In genomic region chr11:131914299-131914902, GRCh38 we compare ENCODE assay signal across 12 cellular contexts.
A peak's percentile ranks its signal among the peaks of the same experiment; 100 is the strongest.
DNase-seq lines count a peak whose midpoint lies in the region; ATAC-seq and TF ChIP-seq lines count a peak whose summit lies in the region.
"Had no signal": no experiment of that assay in that cellular context is flagged by ENCODE, and none has a peak within 500 bp of the region (broad histone marks: within the 10 kb centered on the region; RNA-seq: fewer than 3 reads in every experiment).

No MANE protein-coding gene starts in this region.

- H3K9me3 Mint-ChIP-seq in neural crest cell, result no peaks in the 10 kb centered on the region
- H3K9me3 Mint-ChIP-seq: activated naive CD8-positive, alpha-beta T cell treated with anti-CD3 and anti-CD28 coated beads, Interleukin-2, amount 10 ng/mL, durations not matched to agents 7 days and 5 days had no signal

- intact Hi-C loops in IMR-90 (cut with micrococcal nuclease) (loop anchor here (1.0 to 5.0 kb wide), 5 partner anchors 114 to 398 kb away; no protein-coding TSS in a partner anchor), uterus (cut with DNase I; ENCODE audit: low total_unique reads) (no loop called here)

- H3K56ac ChIP-seq in IMR-90 (ENCODE audit: extremely low read depth, insufficient read depth, low read length), result no peak overlapping the region

- CTCF ChIA-PET in IMR-90 (lab: Yijun Ruan, JAX), result interaction anchor here (0.9 to 3.6 kb wide), 4 partner anchors 47 to 212 kb away, joined by 3 to 28 read pairs (median 3); no protein-coding TSS in a partner anchor

- no peak overlapping the region for H3K14ac ChIP-seq in IMR-90 (replicated peaks; ENCODE audit: low read depth, low read length)

- H3K4me2 ChIP-seq in IMR-90 (ENCODE audit: low read depth, low read length), result no peak overlapping the region

- no TSS peak for BruUV-seq in IMR-90 (replicated peaks; lab: Mats Ljungman, UMichigan)

- ATAC-seq in IMR-90 (ENCODE audit: low read depth), result no peak
- no peak for ATAC-seq in HG02981 (IDR thresholded peaks at IDR 0.05; ENCODE audit: unreplicated experiment)
- ATAC-seq in GM18498 (IDR thresholded peaks at IDR 0.05; ENCODE audit: unreplicated experiment), result no peak

- dilution Hi-C loops in IMR-90 (cut with HindIII; ENCODE audit: low sequenced_read_pairs, unreplicated experiment), result no loop called here

- no peaks in the 10 kb centered on the region for H3K36me3 Mint-ChIP-seq in neural crest cell (ENCODE audit: low read depth)
- H3K36me3 Mint-ChIP-seq: activated naive CD8-positive, alpha-beta T cell treated with anti-CD3 and anti-CD28 coated beads, Interleukin-2, amount 10 ng/mL, durations not matched to agents 7 days and 5 days had no signal

- no peaks in the 10 kb centered on the region for H3K9me3 ChIP-seq in IMR-90 (ENCODE audit: control insufficient read depth, insufficient read depth, low read length)
- H3K9me3 ChIP-seq in HAP-1, result no peaks in the 10 kb centered on the region
- H3K9me3 ChIP-seq in uterus, result no peaks in the 10 kb centered on the region
- H3K9me3 ChIP-seq: stomach had no signal

- no peak overlapping the region for H3K18ac ChIP-seq in IMR-90 (ENCODE audit: low read depth, low read length)

- H3K79me1 ChIP-seq in IMR-90 (ENCODE audit: low read depth in 1 of 2, low read length in 2 of 2), result peaks cover 40 to 72% of the 10 kb centered on the region in 2 experiments

- no peak overlapping the region for H3K23ac ChIP-seq in IMR-90 (ENCODE audit: low read depth, low read length)

- peak; percentile 74 for DNase-seq in GM03348 (ENCODE audit: low spot score)
- DNase-seq in IMR-90, result peak; percentile 44
- DNase-seq in dermis blood vessel endothelial cell, result peak; percentile 40
- DNase-seq in neural crest cell (ENCODE audit: low read depth, low spot score), result no peak
- no peak for DNase-seq in HAP-1 (ENCODE audit: low spot score in 2 of 2)
- no peak for DNase-seq in uterus
- DNase-seq: activated CD4-positive, CD25-positive, alpha-beta regulatory T cell treated with anti-CD3 and anti-CD28 coated beads, Interleukin-2, amount 50 U/mL, for 72 hours; activated naive CD8-positive, alpha-beta T cell treated with anti-CD3 and anti-CD28 coated beads, Interleukin-2, amount 10 ng/mL, durations not matched to agents 7 days and 5 days; stimulated activated CD4-positive, alpha-beta T cell treated with anti-CD3 and anti-CD28 coated beads, Interleukin-15, amount 100 ng/mL, for 24 hours; stomach had no signal

- peak overlapping the region in 1 of 2 experiments; percentile 49; a peak in 1 of 4 replicates for H4K8ac ChIP-seq in IMR-90 (ENCODE audit: low read depth in 2 of 2, low read length in 2 of 2)

- peak overlapping the region; percentile 15; the same call in 1 of the 2 replicates for H2BK120ac ChIP-seq in IMR-90 (ENCODE audit: low read depth, low read length)

- no peak for TF ChIP-seq POLR2A in IMR-90 (IDR thresholded peaks at IDR 0.05; ENCODE audit: low read depth, low read length)
- TF ChIP-seq POLR2A in uterus (IDR thresholded peaks at IDR 0.05), result no peak

- H3K36me3 ChIP-seq in IMR-90 (ENCODE audit: control insufficient read depth, insufficient read depth, low read length) (no peaks in the 10 kb centered on the region), HAP-1 (replicated peaks) (no peaks in the 10 kb centered on the region), uterus (no peaks in the 10 kb centered on the region)
- H3K36me3 ChIP-seq: stomach had no signal

- in situ Hi-C loops in IMR-90 (cut with MboI; ENCODE audit: low sequenced_read_pairs) (no loop called here), HAP-1 (cut with MboI; ENCODE audit: low sequenced_read_pairs) (no loop called here)

- POLR2A ChIA-PET in IMR-90 (lab: Charles Lee; ENCODE audit: unreplicated experiment), result no interaction called here

- no peak overlapping the region for H4K5ac ChIP-seq in IMR-90 (ENCODE audit: low read depth, low read length)

- no peak overlapping the region for H4K91ac ChIP-seq in IMR-90 (ENCODE audit: insufficient read depth, low read depth, low read length)

- H3K27ac ChIP-seq in IMR-90 (ENCODE audit: insufficient read depth, low read length), result no peak overlapping the region
- H3K27ac ChIP-seq in uterus, result no peak overlapping the region
- H3K27ac ChIP-seq: stomach had no signal

- no CpG with 5 or more reads among the region's 4 CpGs for WGBS in IMR-90 (ENCODE audit: extremely low coverage in 2 of 2, insufficient read length in 1 of 2), 2 experiments

- H3K27me3 ChIP-seq in IMR-90 (ENCODE audit: control insufficient read depth, insufficient read depth, low read length), result no peaks in the 10 kb centered on the region
- no peaks in the 10 kb centered on the region for H3K27me3 ChIP-seq in HAP-1 (ENCODE audit: low read depth)
- peaks cover 0 to 7% of the 10 kb centered on the region in 2 donors for H3K27me3 ChIP-seq in uterus

- no peak overlapping the region for H3K9ac ChIP-seq in IMR-90 (ENCODE audit: low read depth, low read length)

- no peak overlapping the region; the same call in 1 of the 2 replicates for H3K4ac ChIP-seq in IMR-90 (ENCODE audit: low read depth, low read length)

- H3K4me3 ChIP-seq in IMR-90 (ENCODE audit: insufficient read depth, low read depth, low read length) (no peak overlapping the region), HAP-1 (no peak overlapping the region), uterus (no peak overlapping the region)
- H3K4me3 ChIP-seq: stomach had no signal

- no peak overlapping the region; the same call in 1 of the 2 replicates for H2AK5ac ChIP-seq in IMR-90 (ENCODE audit: low read depth, low read length)

- no peak overlapping the region for H2BK5ac ChIP-seq in IMR-90 (ENCODE audit: low read depth, low read length, poor library complexity, severe bottlenecking)

- H3K27ac Mint-ChIP-seq in neural crest cell (ENCODE audit: unreplicated experiment), result no peak overlapping the region
- H3K27ac Mint-ChIP-seq: activated naive CD8-positive, alpha-beta T cell treated with anti-CD3 and anti-CD28 coated beads, Interleukin-2, amount 10 ng/mL, durations not matched to agents 7 days and 5 days had no signal

- 0 out of 2 replicates have a peak overlapping the region, but pooled peaks have one; percentile 57 for H2BK20ac ChIP-seq in IMR-90 (ENCODE audit: low read depth, low read length)

- H2AFZ ChIP-seq in IMR-90 (replicated peaks; ENCODE audit: low read length, poor library complexity), result no peak overlapping the region

- H3K4me1 ChIP-seq in IMR-90 (ENCODE audit: control insufficient read depth, insufficient read depth, low read length) (peaks cover 5% of the 10 kb centered on the region), HAP-1 (no peaks in the 10 kb centered on the region), uterus (peaks cover 0 to 9% of the 10 kb centered on the region in 2 donors)

- peaks cover 16% of the 10 kb centered on the region for H3K9me1 ChIP-seq in IMR-90 (ENCODE audit: insufficient read depth, low read length)

- no peaks in the 10 kb centered on the region for H4K20me1 ChIP-seq in IMR-90 (ENCODE audit: insufficient read depth, low read length)

- H3K27me3 Mint-ChIP-seq in neural crest cell (ENCODE audit: low read depth), result peaks cover 29% of the 10 kb centered on the region

- TF ChIP-seq CTCF in IMR-90 (conservative IDR thresholded peaks at IDR 0.05; ENCODE audit: low read depth, low read length), result peak; percentile 56
- peak; percentile 51 for TF ChIP-seq CTCF in neural crest cell (conservative IDR thresholded peaks at IDR 0.05)
- TF ChIP-seq CTCF in uterus (IDR thresholded peaks at IDR 0.05), result no peak

- no peak overlapping the region for H2AK9ac ChIP-seq in IMR-90 (replicated peaks; ENCODE audit: low read depth, low read length, poor library complexity)

- H3K4me1 Mint-ChIP-seq in neural crest cell, result peaks cover 10% of the 10 kb centered on the region
- H3K4me1 Mint-ChIP-seq: activated naive CD8-positive, alpha-beta T cell treated with anti-CD3 and anti-CD28 coated beads, Interleukin-2, amount 10 ng/mL, durations not matched to agents 7 days and 5 days had no signal

- peak; percentile 52 for TF ChIP-seq RAD21 in IMR-90 (IDR thresholded peaks at IDR 0.05; ENCODE audit: low read length)

- H2BK15ac ChIP-seq in IMR-90 (ENCODE audit: low read depth, low read length), result peak overlapping the region; percentile 53; the same call in 1 of the 3 replicates

- H3K4me3 Mint-ChIP-seq in neural crest cell, result peak overlapping the region; percentile 27
- H3K4me3 Mint-ChIP-seq: activated naive CD8-positive, alpha-beta T cell treated with anti-CD3 and anti-CD28 coated beads, Interleukin-2, amount 10 ng/mL, durations not matched to agents 7 days and 5 days had no signal

TF ChIP-seq in IMR-90, 13 proteins besides CTCF, POLR2A, EP300 and RAD21:
- TF ChIP-seq SMC3 (IDR thresholded peaks at IDR 0.05; ENCODE audit: low read depth, low read length), result peak; percentile 65
- no peak for TF ChIP-seq MAFK (IDR thresholded peaks at IDR 0.05; ENCODE audit: low read depth, low read length)

Comparison
In these comparisons a context has a peak if more than half of its experiments do, and no peak if none do; other contexts are left out.
1. DNase-seq: peak in GM03348 (single experiment), IMR-90 (single experiment) and dermis blood vessel endothelial cell (single experiment); none in neural crest cell (single experiment), HAP-1 (0 of 2) and uterus (0 of 2).
2. CTCF ChIP-seq: peak in IMR-90 (single experiment) and neural crest cell (single experiment); none in uterus (0 of 4).